ENCODE assay signal across 16 cellular contexts in the genomic region with DNA sequence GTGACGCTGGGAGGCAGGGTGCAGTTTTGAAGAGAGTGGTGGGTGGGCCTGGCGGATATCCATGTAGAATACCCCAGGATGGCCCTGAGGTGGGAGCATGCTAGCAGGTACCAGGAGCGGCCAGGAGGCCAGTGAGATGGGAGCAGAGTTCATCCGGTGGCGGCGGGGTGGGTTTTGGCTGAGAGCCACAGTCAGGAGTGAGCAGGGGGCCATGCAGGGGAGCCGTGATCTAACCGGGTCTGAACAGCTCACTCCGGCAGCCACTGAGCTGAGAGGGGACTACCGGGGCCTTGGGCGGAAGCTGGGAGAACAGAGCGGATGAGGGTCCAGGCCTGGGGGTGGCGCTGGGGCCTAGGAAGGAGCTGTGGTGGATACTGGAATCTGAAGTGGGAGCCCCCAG. TPM values are rescaled to one million over a fixed set of nuclear protein-coding genes. Genes with fewer than 3 reads are reported as not detected.
DNase-seq lines count a peak whose midpoint lies in the region; ATAC-seq and TF ChIP-seq lines count a peak whose summit lies in the region.
"Had no signal": no experiment of that assay in that cellular context is flagged by ENCODE, and none has a peak within 500 bp of the region (broad histone marks: within the 10 kb centered on the region; RNA-seq: fewer than 3 reads in every experiment).

No MANE protein-coding gene starts in this region.

- H3K27me3 Mint-ChIP-seq in endodermal cell (ENCODE audit: insufficient read depth) (peaks cover 38% of the 10 kb centered on the region), osteocyte (ENCODE audit: unreplicated experiment) (peaks cover 8% of the 10 kb centered on the region)

- H3K9me3 ChIP-seq in BLaER1 (no peaks in the 10 kb centered on the region), endodermal cell (ENCODE audit: control insufficient read depth, low read length) (no peaks in the 10 kb centered on the region)
- H3K9me3 ChIP-seq: left ventricle myocardium inferior, ovary had no signal

- H3K36me3 Mint-ChIP-seq in endodermal cell (ENCODE audit: low read depth) = no peaks in the 10 kb centered on the region
- H3K36me3 Mint-ChIP-seq in osteocyte (ENCODE audit: unreplicated experiment) = no peaks in the 10 kb centered on the region

- H3K4me3 Mint-ChIP-seq in endodermal cell (no peak overlapping the region), osteocyte (ENCODE audit: unreplicated experiment) (no peak overlapping the region)
- H3K4me3 Mint-ChIP-seq: activated naive CD4-positive, alpha-beta T cell treated with anti-CD3 and anti-CD28 coated beads for 36 hours; T-helper 1 cell treated with Interleukin-12 subunit alpha and Interleukin-12 subunit beta and Interleukin-4 antibody, amounts not matched to agents 30 μg/mL and 1 μg/mL, for 36 hours had no signal

- TF ChIP-seq CTCF in endodermal cell (conservative IDR thresholded peaks at IDR 0.05) = no peak
- TF ChIP-seq CTCF in osteocyte (IDR thresholded peaks at IDR 0.05) = no peak

- H3K27me3 ChIP-seq in BLaER1 (no peaks in the 10 kb centered on the region), endodermal cell (ENCODE audit: control insufficient read depth, insufficient read depth, low read length, poor library complexity, severe bottlenecking) (no peaks in the 10 kb centered on the region)
- H3K27me3 ChIP-seq: ovary had no signal

- H3K4me1 ChIP-seq in BLaER1 = peaks cover 47% of the 10 kb centered on the region
- H3K4me1 ChIP-seq in endodermal cell (ENCODE audit: control insufficient read depth, insufficient read depth, low read length) = peaks cover 10% of the 10 kb centered on the region

- ATAC-seq in HG02840 (IDR thresholded peaks at IDR 0.05; ENCODE audit: low FRiP score, unreplicated experiment) = no peak
- no peak for ATAC-seq in HG02884 (IDR thresholded peaks at IDR 0.05; ENCODE audit: unreplicated experiment)
- no peak for ATAC-seq in left cardiac atrium

- no peaks in the 10 kb centered on the region for H4K20me1 ChIP-seq in BLaER1

- 91 to 92% methylated on average over 8 to 13 of the region's 13 CpGs for WGBS in endodermal cell (ENCODE audit: insufficient coverage in 1 of 2, insufficient read length in 1 of 2), 2 experiments

- H3K9ac ChIP-seq in BLaER1 = peak overlapping the region; percentile 53; the same call in 1 of the 2 replicates
- H3K9ac ChIP-seq in endodermal cell (ENCODE audit: extremely low read depth, low read length, poor library complexity, severe bottlenecking) = no peak overlapping the region

- H3K9me3 Mint-ChIP-seq in endodermal cell = no peaks in the 10 kb centered on the region
- no peaks in the 10 kb centered on the region for H3K9me3 Mint-ChIP-seq in osteocyte (ENCODE audit: unreplicated experiment)
- H3K9me3 Mint-ChIP-seq: activated naive CD4-positive, alpha-beta T cell treated with anti-CD3 and anti-CD28 coated beads for 36 hours; T-helper 1 cell treated with Interleukin-12 subunit alpha and Interleukin-12 subunit beta and Interleukin-4 antibody, amounts not matched to agents 30 μg/mL and 1 μg/mL, for 36 hours had no signal

- intact Hi-C loops in left cardiac atrium (cut with DNase I) = no loop called here

- DNase-seq in DMS 273 (lab: John Stamatoyannopoulos, UW; ENCODE audit: unreplicated experiment) (peak; percentile 56), endodermal cell (peak; percentile 49), osteocyte (ENCODE audit: extremely low spot score, unreplicated experiment) (peak; percentile 82), left cardiac atrium (no peak)
- DNase-seq: activated naive CD4-positive, alpha-beta T cell treated with anti-CD3 and anti-CD28 coated beads for 36 hours; KBM-7; left ventricle myocardium inferior; MV-4-11; NCI-H2081; NCI-H526 treated with DMSO at 0.1 percent for 48 hours; SIG-M5 had no signal

- H3K4me3 ChIP-seq in BLaER1 = peak overlapping the region; percentile 36; the same call in 1 of the 2 replicates
- no peak overlapping the region for H3K4me3 ChIP-seq in endodermal cell (ENCODE audit: low read length)
- H3K4me3 ChIP-seq: left ventricle myocardium inferior, ovary had no signal

- H3K4me1 Mint-ChIP-seq in endodermal cell (peaks cover 21% of the 10 kb centered on the region), osteocyte (ENCODE audit: unreplicated experiment) (peaks cover 2% of the 10 kb centered on the region)

- H3K27ac Mint-ChIP-seq in endodermal cell (no peak overlapping the region), osteocyte (ENCODE audit: unreplicated experiment) (no peak overlapping the region)
- H3K27ac Mint-ChIP-seq: activated naive CD4-positive, alpha-beta T cell treated with anti-CD3 and anti-CD28 coated beads for 36 hours; T-helper 1 cell treated with Interleukin-12 subunit alpha and Interleukin-12 subunit beta and Interleukin-4 antibody, amounts not matched to agents 30 μg/mL and 1 μg/mL, for 36 hours had no signal

- no peaks in the 10 kb centered on the region for H3K36me3 ChIP-seq in BLaER1
- no peaks in the 10 kb centered on the region for H3K36me3 ChIP-seq in endodermal cell (ENCODE audit: control insufficient read depth, insufficient read depth, low read length)
- H3K36me3 ChIP-seq: left ventricle myocardium inferior, ovary had no signal

- peak overlapping the region; percentile 88 for H3K4me2 ChIP-seq in BLaER1

- H3K27ac ChIP-seq in BLaER1 (peak overlapping the region; percentile 68), endodermal cell (ENCODE audit: low read depth, low read length) (no peak overlapping the region)
- H3K27ac ChIP-seq: left ventricle myocardium inferior, ovary had no signal

RNA-seq across cellular contexts. Expression of gene LRP8, which starts 47.6 kb away (rescaled TPM):
- total RNA-seq in endodermal cell (10 to 100 TPM; 29.1 to 39.6 TPM), osteocyte (4.4 and 6.3 TPM in 2 replicates), left cardiac atrium (1 to 10 TPM; 1.7 to 4.1 TPM)
- polyA plus RNA-seq in endodermal cell (2013, experiment 1 of 2) = 35.6 TPM
- 29.0 TPM for polyA plus RNA-seq in endodermal cell (2013, experiment 2 of 2)
